Comparison of ENCODE assay signal across 18 cellular contexts in genomic region chr13:106306748-106307277, GRCh38.
DNase-seq lines count a peak whose midpoint lies in the region; ATAC-seq and TF ChIP-seq lines count a peak whose summit lies in the region.
"Had no signal": no experiment of that assay in that cellular context is flagged by ENCODE, and none has a peak within 500 bp of the region (broad histone marks: within the 10 kb centered on the region; RNA-seq: fewer than 3 reads in every experiment).

No MANE protein-coding gene starts in this region.

- H3K27me3 ChIP-seq in GM23338 (ENCODE audit: insufficient read depth) (no peaks in the 10 kb centered on the region), IMR-90 (ENCODE audit: control insufficient read depth, insufficient read depth, low read length) (no peaks in the 10 kb centered on the region), WERI-Rb-1 (ENCODE audit: insufficient read depth, low read depth, severe bottlenecking) (peaks cover 51% of the 10 kb centered on the region)
- H3K27me3 ChIP-seq: BLaER1 had no signal

- H3K4me1 ChIP-seq in GM23338 (ENCODE audit: insufficient read depth) = peaks cover 14% of the 10 kb centered on the region
- H3K4me1 ChIP-seq in IMR-90 (ENCODE audit: control insufficient read depth, insufficient read depth, low read length) = no peaks in the 10 kb centered on the region
- H3K4me1 ChIP-seq: BLaER1, Caco-2 had no signal

- H3K23ac ChIP-seq in IMR-90 (ENCODE audit: low read depth, low read length) = no peak overlapping the region

- peaks cover 37% of the 10 kb centered on the region for H3K9me3 Mint-ChIP-seq in GM23338
- H3K9me3 Mint-ChIP-seq in MCF 10A (ENCODE audit: unreplicated experiment) = peaks cover 15% of the 10 kb centered on the region

- no peak overlapping the region for H3K18ac ChIP-seq in IMR-90 (ENCODE audit: low read depth, low read length)

- no peak overlapping the region for H3K27ac Mint-ChIP-seq in GM23338
- H3K27ac Mint-ChIP-seq in MCF 10A (ENCODE audit: low read depth, unreplicated experiment) = no peak overlapping the region
- H3K27ac Mint-ChIP-seq: B cell; CD4-positive, CD25-positive, alpha-beta regulatory T cell; CD8-positive, alpha-beta T cell; H9; HFFc6 had no signal

- POLR2A ChIA-PET in IMR-90 (lab: Charles Lee; ENCODE audit: unreplicated experiment) (no interaction called here), MCF 10A (lab: Yijun Ruan, JAX) (no interaction called here)

- ATAC-seq in GM23338 (no peak), IMR-90 (ENCODE audit: low read depth) (no peak), GM21529 (IDR thresholded peaks at IDR 0.05; ENCODE audit: unreplicated experiment) (no peak)
- ATAC-seq: CD8-positive, alpha-beta T cell; HCT116 had no signal

- no peaks in the 10 kb centered on the region for H3F3A ChIP-seq in GM23338 (replicated peaks; ENCODE audit: low read depth)

- dilution Hi-C loops in IMR-90 (cut with HindIII; ENCODE audit: low sequenced_read_pairs, unreplicated experiment) = no loop called here

- H3K4ac ChIP-seq in IMR-90 (ENCODE audit: low read depth, low read length) = no peak overlapping the region

- no peak overlapping the region for H2AFZ ChIP-seq in GM23338
- no peak overlapping the region for H2AFZ ChIP-seq in IMR-90 (replicated peaks; ENCODE audit: low read length, poor library complexity)
- H2AFZ ChIP-seq: GM23248 had no signal

- no peak for TF ChIP-seq CTCF in GM23338 (conservative IDR thresholded peaks at IDR 0.05; ENCODE audit: low read depth in 2 of 2)
- TF ChIP-seq CTCF in IMR-90 (conservative IDR thresholded peaks at IDR 0.05; ENCODE audit: low read depth, low read length) = no peak
- no peak for TF ChIP-seq CTCF in WERI-Rb-1 (IDR thresholded peaks at IDR 0.05; ENCODE audit: low read depth, low read length)
- TF ChIP-seq CTCF in MCF 10A (IDR thresholded peaks at IDR 0.05; ENCODE audit: unreplicated experiment) = no peak

- no peak overlapping the region for H3K9ac ChIP-seq in IMR-90 (ENCODE audit: low read depth, low read length)
- H3K9ac ChIP-seq: BLaER1, GM23248 had no signal

- no peaks in the 10 kb centered on the region for H3K9me3 ChIP-seq in IMR-90 (ENCODE audit: control insufficient read depth, insufficient read depth, low read length)
- H3K9me3 ChIP-seq in WERI-Rb-1 (ENCODE audit: severe bottlenecking) = peaks cover 14% of the 10 kb centered on the region

- H2BK5ac ChIP-seq in IMR-90 (ENCODE audit: low read depth, low read length, poor library complexity, severe bottlenecking) = no peak overlapping the region

- no peak overlapping the region for H3K27ac ChIP-seq in GM23338 (ENCODE audit: low read depth)
- H3K27ac ChIP-seq in IMR-90 (ENCODE audit: insufficient read depth, low read length) = no peak overlapping the region
- H3K27ac ChIP-seq in WERI-Rb-1 = no peak overlapping the region
- H3K27ac ChIP-seq: BLaER1, C4-2B, GM23248 had no signal

- no peak overlapping the region for H2AK5ac ChIP-seq in IMR-90 (ENCODE audit: low read depth, low read length)

- no peak overlapping the region for H3K4me3 ChIP-seq in GM23338
- H3K4me3 ChIP-seq in IMR-90 (ENCODE audit: insufficient read depth, low read depth, low read length) = no peak overlapping the region
- H3K4me3 ChIP-seq in WERI-Rb-1 (ENCODE audit: low read depth, low read length) = no peak overlapping the region
- H3K4me3 ChIP-seq: BLaER1, GM23248 had no signal

- H2AK9ac ChIP-seq in IMR-90 (replicated peaks; ENCODE audit: low read depth, low read length, poor library complexity) = no peak overlapping the region

- BruUV-seq in IMR-90 (replicated peaks; lab: Mats Ljungman, UMichigan) = no TSS peak
- BruUV-seq in MCF 10A (replicated peaks; lab: Mats Ljungman, UMichigan) = no TSS peak

- H3K36me3 Mint-ChIP-seq in GM23338 (ENCODE audit: low read depth) (peaks cover 42% of the 10 kb centered on the region), MCF 10A (ENCODE audit: insufficient read depth, unreplicated experiment) (no peaks in the 10 kb centered on the region)
- H3K36me3 Mint-ChIP-seq: CD4-positive, CD25-positive, alpha-beta regulatory T cell; CD8-positive, alpha-beta T cell had no signal

- H3K27me3 Mint-ChIP-seq in GM23338 (ENCODE audit: insufficient read depth, low read depth, poor library complexity) (no peaks in the 10 kb centered on the region), MCF 10A (ENCODE audit: insufficient read depth, unreplicated experiment) (no peaks in the 10 kb centered on the region)
- H3K27me3 Mint-ChIP-seq: B cell; CD4-positive, CD25-positive, alpha-beta regulatory T cell had no signal

- in situ Hi-C loops in IMR-90 (cut with MboI; ENCODE audit: low sequenced_read_pairs) = no loop called here

- no peak overlapping the region for H2BK20ac ChIP-seq in IMR-90 (ENCODE audit: low read depth, low read length)

- no peak overlapping the region for H4K8ac ChIP-seq in IMR-90 (ENCODE audit: low read depth in 2 of 2, low read length in 2 of 2)

- no peaks in the 10 kb centered on the region for H3K9me1 ChIP-seq in IMR-90 (ENCODE audit: insufficient read depth, low read length)

- no peak overlapping the region for H3K4me3 Mint-ChIP-seq in GM23338
- H3K4me3 Mint-ChIP-seq in MCF 10A (ENCODE audit: unreplicated experiment) = no peak overlapping the region
- H3K4me3 Mint-ChIP-seq: B cell; CD4-positive, CD25-positive, alpha-beta regulatory T cell; CD8-positive, alpha-beta T cell; H9; HFFc6 had no signal

- H3K36me3 ChIP-seq in GM23338 (ENCODE audit: insufficient read depth) (peaks cover 2% of the 10 kb centered on the region; the same call in 1 of the 2 replicates), IMR-90 (ENCODE audit: control insufficient read depth, insufficient read depth, low read length) (no peaks in the 10 kb centered on the region), WERI-Rb-1 (no peaks in the 10 kb centered on the region)
- H3K36me3 ChIP-seq: BLaER1 had no signal

- H2BK15ac ChIP-seq in IMR-90 (ENCODE audit: low read depth, low read length) = no peak overlapping the region

- H4K91ac ChIP-seq in IMR-90 (ENCODE audit: insufficient read depth, low read depth, low read length) = no peak overlapping the region

- H3K4me2 ChIP-seq in GM23338 (no peak overlapping the region), IMR-90 (ENCODE audit: low read depth, low read length) (no peak overlapping the region)
- H3K4me2 ChIP-seq: BLaER1 had no signal

- H3K4me1 Mint-ChIP-seq in GM23338 = peaks cover 8% of the 10 kb centered on the region; the same call in 2 of the 3 replicates
- no peaks in the 10 kb centered on the region for H3K4me1 Mint-ChIP-seq in MCF 10A (ENCODE audit: insufficient read depth, unreplicated experiment)
- H3K4me1 Mint-ChIP-seq: B cell; CD4-positive, CD25-positive, alpha-beta regulatory T cell had no signal

- H4K20me1 ChIP-seq in GM23338 (replicated peaks; ENCODE audit: insufficient read depth) = no peaks in the 10 kb centered on the region
- no peaks in the 10 kb centered on the region for H4K20me1 ChIP-seq in IMR-90 (ENCODE audit: insufficient read depth, low read length)
- H4K20me1 ChIP-seq: BLaER1 had no signal

- H3K79me1 ChIP-seq in IMR-90 (ENCODE audit: low read depth in 1 of 2, low read length in 2 of 2) = no peaks in the 10 kb centered on the region

- intact Hi-C loops in IMR-90 (cut with micrococcal nuclease) = no loop called here
- intact Hi-C loops in MCF 10A (cut with micrococcal nuclease) = no loop called here

- TF ChIP-seq POLR2A in IMR-90 (IDR thresholded peaks at IDR 0.05; ENCODE audit: low read depth, low read length) = no peak

- CTCF ChIA-PET in IMR-90 (lab: Yijun Ruan, JAX) = no interaction called here
- CTCF ChIA-PET in MCF 10A (lab: Yijun Ruan, JAX) = no interaction called here

- no peaks in the 10 kb centered on the region for H3K9me2 ChIP-seq in GM23338 (ENCODE audit: insufficient read depth)

- H2BK120ac ChIP-seq in IMR-90 (ENCODE audit: low read depth, low read length) = no peak overlapping the region

- DNase-seq in GM23338 (ENCODE audit: low spot score) (peak; percentile 4), IMR-90 (no peak), WERI-Rb-1 (peak; percentile 53), MCF 10A (ENCODE audit: unreplicated experiment) (no peak)
- DNase-seq in activated CD4-positive, CD25-positive, alpha-beta regulatory T cell treated with anti-CD3 and anti-CD28 coated beads, Interleukin-2, amount 50 U/mL, for 72 hours = no peak
- DNase-seq: Caco-2; CD4-positive, CD25-positive, alpha-beta regulatory T cell; CD8-positive, alpha-beta T cell; DMS153; DND-41; GM23248; H9; HFFc6 had no signal

- H3K14ac ChIP-seq in IMR-90 (replicated peaks; ENCODE audit: low read depth, low read length) = no peak overlapping the region

- no peak overlapping the region for H4K5ac ChIP-seq in IMR-90 (ENCODE audit: low read depth, low read length)

- H3K56ac ChIP-seq in IMR-90 (ENCODE audit: extremely low read depth, insufficient read depth, low read length) = no peak overlapping the region

- H3K79me2 ChIP-seq in GM23338 (replicated peaks; ENCODE audit: insufficient read depth) = no peaks in the 10 kb centered on the region

- no CpG with 5 or more reads among the region's 6 CpGs for WGBS in IMR-90 (ENCODE audit: extremely low coverage in 2 of 2, insufficient read length in 1 of 2), 2 experiments

- TF ChIP-seq RAD21 in IMR-90 (IDR thresholded peaks at IDR 0.05; ENCODE audit: low read length) = no peak

TF ChIP-seq in GM23338, 12 proteins besides CTCF, POLR2A, EP300 and RAD21 (continues in another document):
- TF ChIP-seq NANOG (IDR thresholded peaks at IDR 0.05; ENCODE audit: borderline replicate concordance) (no peak), ZNF114 (CRISPR knock-in tag; IDR thresholded peaks at IDR 0.05) (no peak), JUNB (IDR thresholded peaks at IDR 0.05; ENCODE audit: unreplicated experiment) (no peak), EZH2 (IDR thresholded peaks at IDR 0.05; ENCODE audit: low read depth, unreplicated experiment) (no peak)

TF ChIP-seq in IMR-90, 13 proteins besides CTCF, POLR2A, EP300 and RAD21:
- no peak for TF ChIP-seq CHD1 (IDR thresholded peaks at IDR 0.05; ENCODE audit: low read depth, low read length)
- peak; percentile 52 for TF ChIP-seq MAFK (IDR thresholded peaks at IDR 0.05; ENCODE audit: low read depth, low read length)

Comparison
In these comparisons a context has a peak if more than half of its experiments do, and no peak if none do; other contexts are left out.
1. DNase-seq: peak in GM23338 (single experiment) and WERI-Rb-1 (single experiment); none in IMR-90 (single experiment), MCF 10A (single experiment) and activated CD4-positive, CD25-positive, alpha-beta regulatory T cell treated with anti-CD3 and anti-CD28 coated beads, Interleukin-2, amount 50 U/mL, for 72 hours (single experiment).